Comparison of ENCODE assay signal across 10 cellular contexts in genomic region chr22:39299829-39300178, GRCh38. TPM values are rescaled to one million over a fixed set of nuclear protein-coding genes. Genes with fewer than 3 reads are reported as not detected.
DNase-seq lines count a peak whose midpoint lies in the region; ATAC-seq, FAIRE-seq and TF ChIP-seq lines count a peak whose summit lies in the region.
"Had no signal": no experiment of that assay in that cellular context is flagged by ENCODE, and none has a peak within 500 bp of the region (broad histone marks: within the 10 kb centered on the region; RNA-seq: fewer than 3 reads in every experiment).

No MANE protein-coding gene starts in this region.

- TF ChIP-seq CTCF in chondrocyte (IDR thresholded peaks at IDR 0.05) = no peak
- no peak for TF ChIP-seq CTCF in vagina (IDR thresholded peaks at IDR 0.05)

- H3K27me3 Mint-ChIP-seq in chondrocyte (ENCODE audit: low read depth) = no peaks in the 10 kb centered on the region

- H3K4me1 ChIP-seq in mucosa of rectum (ENCODE audit: control insufficient read depth in 2 of 2, insufficient read depth in 2 of 2, low read length in 2 of 2) = peaks cover 10 to 18% of the 10 kb centered on the region in 2 donors
- peaks cover 46% of the 10 kb centered on the region for H3K4me1 ChIP-seq in vagina

- no peaks in the 10 kb centered on the region for H3K36me3 Mint-ChIP-seq in chondrocyte (ENCODE audit: low read depth)
- H3K36me3 Mint-ChIP-seq: activated naive CD8-positive, alpha-beta T cell had no signal

- intact Hi-C loops in Right ventricle myocardium inferior (cut with DNase I) = no loop called here
- intact Hi-C loops in cardiac septum (cut with DNase I) = no loop called here
- intact Hi-C loops in vagina (cut with DNase I) = no loop called here

- ATAC-seq in Right ventricle myocardium inferior (peak; percentile 42), HG03520 (IDR thresholded peaks at IDR 0.05; ENCODE audit: unreplicated experiment) (no peak), HG02938 (IDR thresholded peaks at IDR 0.05; ENCODE audit: unreplicated experiment) (no peak)

- peak; percentile 50 for DNase-seq in Right ventricle myocardium inferior (ENCODE audit: missing footprints)
- no peak for DNase-seq in cardiac septum (ENCODE audit: low spot score)
- no peak for DNase-seq in chondrocyte (ENCODE audit: low spot score)
- no peak for DNase-seq in vagina (ENCODE audit: extremely low spot score in 2 of 2)
- DNase-seq in HTR-8/SVneo (ENCODE audit: insufficient read length, low spot score) = no peak
- DNase-seq: T-helper 2 cell had no signal

- H3K9ac ChIP-seq in mucosa of rectum (ENCODE audit: low read depth in 1 of 2, low read length in 2 of 2) = no peak overlapping the region

- H3K4me1 Mint-ChIP-seq in chondrocyte (ENCODE audit: low read depth) = peaks cover 64% of the 10 kb centered on the region

- TF ChIP-seq POLR2A in vagina (IDR thresholded peaks at IDR 0.05) = no peak

- no peaks in the 10 kb centered on the region for H3K9me3 Mint-ChIP-seq in chondrocyte (ENCODE audit: low read depth)

- H3K9me3 ChIP-seq in mucosa of rectum (ENCODE audit: control insufficient read depth in 2 of 2, low read length in 2 of 2) = no peaks in the 10 kb centered on the region
- no peaks in the 10 kb centered on the region for H3K9me3 ChIP-seq in vagina

- H3K27ac Mint-ChIP-seq in chondrocyte (ENCODE audit: unreplicated experiment) = peak overlapping the region; percentile 76
- H3K27ac Mint-ChIP-seq: activated naive CD8-positive, alpha-beta T cell had no signal

- H3K36me3 ChIP-seq in mucosa of rectum (ENCODE audit: control insufficient read depth in 2 of 2, insufficient read depth in 2 of 2, low read length in 2 of 2) (no peaks in the 10 kb centered on the region), vagina (no peaks in the 10 kb centered on the region)

- no peak overlapping the region for H3K4me3 ChIP-seq in mucosa of rectum (ENCODE audit: low read length in 2 of 2)
- H3K4me3 ChIP-seq in vagina = peak overlapping the region in 1 of 2 donors; percentile 8

- peaks cover 0 to 5% of the 10 kb centered on the region in 2 donors for H3K27me3 ChIP-seq in mucosa of rectum (ENCODE audit: control insufficient read depth in 2 of 2, insufficient read depth in 2 of 2, low read length in 2 of 2)
- no peaks in the 10 kb centered on the region for H3K27me3 ChIP-seq in vagina

- H3K27ac ChIP-seq in mucosa of rectum (ENCODE audit: low read depth in 2 of 2, low read length in 2 of 2) = peak overlapping the region; percentile 2 to 63
- peak overlapping the region; percentile 68 for H3K27ac ChIP-seq in vagina

- H3K4me3 Mint-ChIP-seq in chondrocyte (ENCODE audit: unreplicated experiment) = no peak overlapping the region
- H3K4me3 Mint-ChIP-seq: activated naive CD8-positive, alpha-beta T cell had no signal

- FAIRE-seq in HTR-8/SVneo (lab: Jason Lieb, UNC) = no peak

RNA-seq across cellular contexts. Expression of gene RPL3, which starts 19.6 kb away (rescaled TPM):
- total RNA-seq in Right ventricle myocardium inferior = 355 TPM
- total RNA-seq in cardiac septum = 317 TPM
- 1,302 to 1,415 TPM (median 1,326 TPM) in 3 replicates for total RNA-seq in chondrocyte
- total RNA-seq in vagina = 2,613 TPM

RNA-seq across cellular contexts. Expression of gene SYNGR1, which starts 50.0 kb away (rescaled TPM):
- total RNA-seq in Right ventricle myocardium inferior = 40.5 TPM
- 41.1 TPM for total RNA-seq in cardiac septum
- 15.0 to 18.4 TPM (median 16.5 TPM) in 3 replicates for total RNA-seq in chondrocyte
- 42.2 TPM for total RNA-seq in vagina

RNA-seq across cellular contexts. Expression of gene PDGFB, which starts 55.0 kb away (rescaled TPM):
- 19.7 TPM for total RNA-seq in Right ventricle myocardium inferior
- total RNA-seq in cardiac septum = 21.2 TPM
- total RNA-seq in chondrocyte = 10.5 to 16.9 TPM (median 16.5 TPM) in 3 replicates
- total RNA-seq in vagina = 4.7 TPM
